Comparison of ENCODE assay signal across 1 cellular context in genomic region chr20:34377072-34377847, GRCh38.
TF ChIP-seq lines count a peak whose summit lies in the region.

No MANE protein-coding gene starts in this region.

TF ChIP-seq in GM12878, 131 proteins besides CTCF, POLR2A, EP300 and RAD21 (continued from another document and continues in another):
- no peak for TF ChIP-seq PBX3 (IDR thresholded peaks at IDR 0.05; ENCODE audit: insufficient replicate concordance, low read depth, low read length)
- TF ChIP-seq JUNB (IDR thresholded peaks at IDR 0.05), result peak; percentile 92
- no peak for TF ChIP-seq SREBF2 (IDR thresholded peaks at IDR 0.05; ENCODE audit: low read length)
- TF ChIP-seq HSF1 (IDR thresholded peaks at IDR 0.05; ENCODE audit: low read depth, low read length), result no peak
- TF ChIP-seq ZZZ3 (IDR thresholded peaks at IDR 0.05; ENCODE audit: control insufficient read depth, insufficient read length, low read depth), result no peak
- TF ChIP-seq ZNF687 (IDR thresholded peaks at IDR 0.05), result no peak
- TF ChIP-seq CEBPZ (IDR thresholded peaks at IDR 0.05; ENCODE audit: low read depth, low read length), result no peak
- TF ChIP-seq RAD51 (IDR thresholded peaks at IDR 0.05), result peak; percentile 16; the same call in 1 of the 2 replicates
- TF ChIP-seq E2F8 (IDR thresholded peaks at IDR 0.05; ENCODE audit: low read depth, partially characterized antibody), result no peak
- TF ChIP-seq NRF1 (conservative IDR thresholded peaks at IDR 0.05; ENCODE audit: low read depth, low read length), result no peak
- TF ChIP-seq ATF7 (IDR thresholded peaks at IDR 0.05; ENCODE audit: low read depth), result peak; percentile 59
- TF ChIP-seq KAT2A (conservative IDR thresholded peaks at IDR 0.05; ENCODE audit: control insufficient read depth, low read depth, low read length), result no peak
- TF ChIP-seq CBFB (IDR thresholded peaks at IDR 0.05; ENCODE audit: low read depth), result peak; percentile 95
- TF ChIP-seq GABPA (IDR thresholded peaks at IDR 0.05; ENCODE audit: low read depth), result peak; percentile 47; the same call in 1 of the 2 replicates
- no peak for TF ChIP-seq FOS (IDR thresholded peaks at IDR 0.05; ENCODE audit: borderline replicate concordance, extremely low read depth, insufficient read length)
- no peak for TF ChIP-seq NBN (IDR thresholded peaks at IDR 0.05)
- TF ChIP-seq CHD1 (IDR thresholded peaks at IDR 0.05; ENCODE audit: low read depth, low read length), result no peak
- TF ChIP-seq KLF5 (IDR thresholded peaks at IDR 0.05; ENCODE audit: partially characterized antibody), result no peak
- TF ChIP-seq YY1 (IDR thresholded peaks at IDR 0.05; ENCODE audit: low read depth, low read length), result no peak
- TF ChIP-seq GATAD2B (conservative IDR thresholded peaks at IDR 0.05; ENCODE audit: low read depth), result no peak
- no peak for TF ChIP-seq ZSCAN29 (IDR thresholded peaks at IDR 0.05)
- no peak for TF ChIP-seq IRF3 (IDR thresholded peaks at IDR 0.05)
- no peak for TF ChIP-seq ZNF217 (IDR thresholded peaks at IDR 0.05)
- peak; percentile 44 for TF ChIP-seq MEF2B (IDR thresholded peaks at IDR 0.05; ENCODE audit: partially characterized antibody, poor library complexity, severe bottlenecking)
- peak; percentile 82 for TF ChIP-seq NR2F1 (conservative IDR thresholded peaks at IDR 0.05)
- TF ChIP-seq NKRF (conservative IDR thresholded peaks at IDR 0.05), result no peak
- TF ChIP-seq TARDBP (IDR thresholded peaks at IDR 0.05; ENCODE audit: borderline replicate concordance), result no peak
- TF ChIP-seq MYB (IDR thresholded peaks at IDR 0.05; ENCODE audit: borderline replicate concordance, low read depth, low read length), result no peak
- no peak for TF ChIP-seq CBX5 (IDR thresholded peaks at IDR 0.05; ENCODE audit: low read depth)
- no peak for TF ChIP-seq PAX8 (IDR thresholded peaks at IDR 0.05)
- TF ChIP-seq ZBTB40 (IDR thresholded peaks at IDR 0.05; ENCODE audit: borderline replicate concordance), result no peak
- 0 out of 2 replicates have a peak, but pooled peaks have one; percentile 72 for TF ChIP-seq EZH2 (IDR thresholded peaks at IDR 0.05; ENCODE audit: borderline replicate concordance, control insufficient read depth, low read depth, low read length)
- TF ChIP-seq USF1 (IDR thresholded peaks at IDR 0.05; ENCODE audit: borderline replicate concordance, extremely low read length, insufficient read depth, low read depth, low read length), result no peak
- TF ChIP-seq HDGF (IDR thresholded peaks at IDR 0.05), result no peak
- no peak for TF ChIP-seq EGR1 (IDR thresholded peaks at IDR 0.05; ENCODE audit: borderline replicate concordance in 1 of 2, low read depth in 2 of 2, low read length in 2 of 2)
- TF ChIP-seq BMI1 (IDR thresholded peaks at IDR 0.05; ENCODE audit: borderline replicate concordance), result 0 out of 2 replicates have a peak, but pooled peaks have one; percentile 22
- no peak for TF ChIP-seq SREBF1 (IDR thresholded peaks at IDR 0.05; ENCODE audit: low read length)
- TF ChIP-seq RBBP5 (conservative IDR thresholded peaks at IDR 0.05), result no peak
- peak; percentile 74; the same call in 1 of the 2 replicates for TF ChIP-seq DPF2 (IDR thresholded peaks at IDR 0.05)
